ENCODE assay signal across 17 cellular contexts in the genomic region with DNA sequence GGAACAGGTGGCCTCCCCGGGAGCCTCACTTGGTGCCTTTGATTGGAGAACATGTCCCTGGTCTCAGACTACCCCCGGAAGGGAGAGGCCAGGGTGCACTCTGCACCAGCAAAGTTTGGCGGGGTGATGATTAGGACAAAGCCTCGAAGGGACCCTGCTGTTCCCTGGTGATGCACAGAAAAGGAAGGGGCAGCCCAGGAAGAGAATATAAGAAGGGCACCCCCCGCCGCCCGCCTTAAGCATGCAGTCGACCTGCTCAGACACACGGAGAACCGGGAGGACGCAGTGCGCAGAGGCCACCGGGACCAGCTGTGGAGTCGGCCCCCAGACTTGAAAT.
"Had no signal": no experiment of that assay in that cellular context is flagged by ENCODE, and none has a peak within 500 bp of the region (broad histone marks: within the 10 kb centered on the region; RNA-seq: fewer than 3 reads in every experiment).

No MANE protein-coding gene starts in this region.

- H3K4me3 ChIP-seq: mucosa of descending colon, stomach, tibial nerve, vagina had no signal

- H3K9me3 ChIP-seq: mucosa of descending colon, stomach, tibial nerve, vagina had no signal

- H3K36me3 ChIP-seq: stomach, vagina had no signal

- H3K4me3 Mint-ChIP-seq: activated CD8-positive, alpha-beta T cell treated with anti-CD3 and anti-CD28 coated beads, Interleukin-2, amount 10 ng/mL, durations not matched to agents 7 days and 5 days; activated T-helper 1 cell treated with anti-CD3 and anti-CD28 coated beads, Interleukin-12 subunit alpha, Interleukin-12 subunit beta, Interleukin-2, Interleukin-4 antibody, amounts not matched to agents 30 ng/mL and 10 ng/mL and 1 ng/mL, durations not matched to agents 14 hours and 24 hours and 36 hours; naive thymus-derived CD8-positive, alpha-beta T cell; T-cell had no signal

- DNase-seq: activated CD4-positive, alpha-beta T cell treated with anti-CD3 and anti-CD28 coated beads for 48 hours; activated CD8-positive, alpha-beta memory T cell treated with anti-CD3 and anti-CD28 coated beads, Interleukin-2, amount 50 U/mL, for 48 hours; activated CD8-positive, alpha-beta T cell treated with anti-CD3 and anti-CD28 coated beads, Interleukin-2, amount 10 ng/mL, durations not matched to agents 7 days and 5 days; activated naive CD4-positive, alpha-beta T cell; central memory CD4-positive, alpha-beta T cell; cortex of kidney; kidney glomerular epithelial cell; mucosa of descending colon; naive thymus-derived CD8-positive, alpha-beta T cell; stimulated activated CD4-positive, alpha-beta T cell treated with anti-CD3 and anti-CD28 coated beads, Interleukin-2, amount 100 ng/mL, for 48 hours; stomach; T-cell; T1000 had no signal

- H3K27ac ChIP-seq: stomach, vagina had no signal

- H3K27me3 Mint-ChIP-seq: naive thymus-derived CD8-positive, alpha-beta T cell; T-cell had no signal

- H3K36me3 Mint-ChIP-seq: naive thymus-derived CD8-positive, alpha-beta T cell; T-cell had no signal

- H3K9me3 Mint-ChIP-seq: activated T-helper 1 cell treated with anti-CD3 and anti-CD28 coated beads, Interleukin-12 subunit alpha, Interleukin-12 subunit beta, Interleukin-2, Interleukin-4 antibody, amounts not matched to agents 30 ng/mL and 10 ng/mL and 1 ng/mL, durations not matched to agents 14 hours and 24 hours and 36 hours; naive thymus-derived CD8-positive, alpha-beta T cell; T-cell had no signal

- H3K27ac Mint-ChIP-seq: activated CD8-positive, alpha-beta T cell treated with anti-CD3 and anti-CD28 coated beads, Interleukin-2, amount 10 ng/mL, durations not matched to agents 7 days and 5 days; activated T-helper 1 cell treated with anti-CD3 and anti-CD28 coated beads, Interleukin-12 subunit alpha, Interleukin-12 subunit beta, Interleukin-2, Interleukin-4 antibody, amounts not matched to agents 30 ng/mL and 10 ng/mL and 1 ng/mL, durations not matched to agents 14 hours and 24 hours and 36 hours; progenitor cell of endocrine pancreas; T-cell had no signal

- ATAC-seq: activated CD8-positive, alpha-beta T cell treated with anti-CD3 and anti-CD28 coated beads, Interleukin-2, amount 10 ng/mL, durations not matched to agents 7 days and 5 days; mucosa of descending colon; naive thymus-derived CD8-positive, alpha-beta T cell; T-cell had no signal

- H3K27me3 ChIP-seq: stomach, tibial nerve, vagina had no signal
